Comparison of ENCODE assay signal across 9 cellular contexts in genomic region chr7:29336851-29337627, GRCh38.
DNase-seq lines count a peak whose midpoint lies in the region; ATAC-seq and TF ChIP-seq lines count a peak whose summit lies in the region.
"Had no signal": no experiment of that assay in that cellular context is flagged by ENCODE, and none has a peak within 500 bp of the region (broad histone marks: within the 10 kb centered on the region; RNA-seq: fewer than 3 reads in every experiment).

No MANE protein-coding gene starts in this region.

- no peaks in the 10 kb centered on the region for H3K4me1 ChIP-seq in breast epithelium

- H3K9me3 ChIP-seq in breast epithelium: no peaks in the 10 kb centered on the region

- H3K27me3 ChIP-seq in breast epithelium: no peaks in the 10 kb centered on the region

- no peaks in the 10 kb centered on the region for H3K36me3 Mint-ChIP-seq in activated naive CD8-positive, alpha-beta T cell treated with anti-CD3 and anti-CD28 coated beads, Interleukin-2, amount 50 U/mL, for 24 hours (ENCODE audit: low read depth)
- H3K36me3 Mint-ChIP-seq in progenitor cell of endocrine pancreas (ENCODE audit: insufficient read depth): no peaks in the 10 kb centered on the region
- no peaks in the 10 kb centered on the region for H3K36me3 Mint-ChIP-seq in endothelial cell (ENCODE audit: low read depth, unreplicated experiment)
- H3K36me3 Mint-ChIP-seq in Calu3 (ENCODE audit: insufficient read depth, unreplicated experiment): no peaks in the 10 kb centered on the region

- no peaks in the 10 kb centered on the region for H3K27me3 Mint-ChIP-seq in activated naive CD8-positive, alpha-beta T cell treated with anti-CD3 and anti-CD28 coated beads, Interleukin-2, amount 50 U/mL, for 24 hours
- peaks cover 2% of the 10 kb centered on the region for H3K27me3 Mint-ChIP-seq in progenitor cell of endocrine pancreas
- no peaks in the 10 kb centered on the region for H3K27me3 Mint-ChIP-seq in endothelial cell (ENCODE audit: unreplicated experiment)
- H3K27me3 Mint-ChIP-seq in Calu3 (ENCODE audit: unreplicated experiment): peaks cover 13% of the 10 kb centered on the region

- peak overlapping the region; percentile 39 for H3K4me3 Mint-ChIP-seq in activated naive CD8-positive, alpha-beta T cell treated with anti-CD3 and anti-CD28 coated beads, Interleukin-2, amount 50 U/mL, for 24 hours
- H3K4me3 Mint-ChIP-seq in progenitor cell of endocrine pancreas (ENCODE audit: low read depth): no peak overlapping the region
- H3K4me3 Mint-ChIP-seq in endothelial cell (ENCODE audit: unreplicated experiment): no peak overlapping the region
- no peak overlapping the region for H3K4me3 Mint-ChIP-seq in Calu3 (ENCODE audit: low read depth, unreplicated experiment)
- H3K4me3 Mint-ChIP-seq: HFFc6 had no signal

- no peak overlapping the region for H3K4me3 ChIP-seq in breast epithelium

- intact Hi-C loops in Calu3 (cut with micrococcal nuclease; ENCODE audit: unreplicated experiment): no loop called here
- intact Hi-C loops in breast epithelium (cut with DNase I; ENCODE audit: low total_unique reads): no loop called here

- peak; percentile 48 for ATAC-seq in activated naive CD8-positive, alpha-beta T cell treated with anti-CD3 and anti-CD28 coated beads, Interleukin-2, amount 50 U/mL, for 24 hours

- peaks cover 22% of the 10 kb centered on the region for H3K4me1 Mint-ChIP-seq in activated naive CD8-positive, alpha-beta T cell treated with anti-CD3 and anti-CD28 coated beads, Interleukin-2, amount 50 U/mL, for 24 hours
- H3K4me1 Mint-ChIP-seq in progenitor cell of endocrine pancreas (ENCODE audit: low read depth) (peaks cover 53% of the 10 kb centered on the region), endothelial cell (ENCODE audit: unreplicated experiment) (peaks cover 8% of the 10 kb centered on the region), Calu3 (ENCODE audit: low read depth, unreplicated experiment) (no peaks in the 10 kb centered on the region)

- no peak overlapping the region for H3K27ac ChIP-seq in breast epithelium
- H3K27ac ChIP-seq: HL-60 had no signal

- TF ChIP-seq CTCF in progenitor cell of endocrine pancreas (IDR thresholded peaks at IDR 0.05; ENCODE audit: unreplicated experiment) (no peak), endothelial cell (IDR thresholded peaks at IDR 0.05; ENCODE audit: unreplicated experiment) (no peak), Calu3 (IDR thresholded peaks at IDR 0.05; ENCODE audit: unreplicated experiment) (no peak), breast epithelium (IDR thresholded peaks at IDR 0.05) (no peak)

- no peaks in the 10 kb centered on the region for H3K9me3 Mint-ChIP-seq in activated naive CD8-positive, alpha-beta T cell treated with anti-CD3 and anti-CD28 coated beads, Interleukin-2, amount 50 U/mL, for 24 hours
- H3K9me3 Mint-ChIP-seq in progenitor cell of endocrine pancreas (ENCODE audit: low read depth) (no peaks in the 10 kb centered on the region), endothelial cell (ENCODE audit: unreplicated experiment) (no peaks in the 10 kb centered on the region), Calu3 (ENCODE audit: low read depth, unreplicated experiment) (no peaks in the 10 kb centered on the region)
- H3K9me3 Mint-ChIP-seq: HFFc6 had no signal

- DNase-seq in DMS153 (lab: John Stamatoyannopoulos, UW) (peak; percentile 99), NCI-H1417 treated with DMSO at 0.1 percent for 48 hours (lab: John Stamatoyannopoulos, UW) (peak; percentile 82), progenitor cell of endocrine pancreas (ENCODE audit: low spot score, unreplicated experiment) (no peak), endothelial cell (ENCODE audit: low spot score) (no peak), Calu3 (no peak), breast epithelium (ENCODE audit: low spot score in 2 of 2) (no peak)
- DNase-seq in activated naive CD8-positive, alpha-beta T cell treated with anti-CD3 and anti-CD28 coated beads, Interleukin-2, amount 50 U/mL, for 24 hours: no peak
- DNase-seq: HFFc6 had no signal

- H3K27ac Mint-ChIP-seq in activated naive CD8-positive, alpha-beta T cell treated with anti-CD3 and anti-CD28 coated beads, Interleukin-2, amount 50 U/mL, for 24 hours: peak overlapping the region; percentile 12
- H3K27ac Mint-ChIP-seq in progenitor cell of endocrine pancreas (peak overlapping the region; percentile 84), endothelial cell (ENCODE audit: unreplicated experiment) (no peak overlapping the region), Calu3 (ENCODE audit: unreplicated experiment) (no peak overlapping the region)
- H3K27ac Mint-ChIP-seq: HFFc6 had no signal

- H3K36me3 ChIP-seq in breast epithelium: no peaks in the 10 kb centered on the region

- TF ChIP-seq POLR2A in breast epithelium (IDR thresholded peaks at IDR 0.05): no peak

- CTCF ChIA-PET in Calu3 (lab: Charles Lee): interaction anchor here (0.7 kb wide), 2 partner anchors 39 to 317 kb away, joined by 3 to 8 read pairs; no protein-coding TSS in a partner anchor

- no TSS peak for BruUV-seq in Calu3 (replicated peaks; lab: Mats Ljungman, UMichigan)

Comparison
In these comparisons a context has a peak if more than half of its experiments do, and no peak if none do; other contexts are left out.
1. DNase-seq: peak in DMS153 (single experiment) and NCI-H1417 treated with DMSO at 0.1 percent for 48 hours (single experiment); none in activated naive CD8-positive, alpha-beta T cell treated with anti-CD3 and anti-CD28 coated beads, Interleukin-2, amount 50 U/mL, for 24 hours (single experiment), progenitor cell of endocrine pancreas (single experiment), endothelial cell (single experiment), Calu3 (single experiment) and breast epithelium (0 of 2).
2. H3K27ac Mint-ChIP-seq: peak in activated naive CD8-positive, alpha-beta T cell treated with anti-CD3 and anti-CD28 coated beads, Interleukin-2, amount 50 U/mL, for 24 hours (single experiment) and progenitor cell of endocrine pancreas (single experiment); none in endothelial cell (single experiment) and Calu3 (single experiment).